In genomic region chr6:160349837-160350236, GRCh38 we compare ENCODE assay signal across 15 cellular contexts. TPM values are rescaled to one million over a fixed set of nuclear protein-coding genes. Genes with fewer than 3 reads are reported as not detected.
DNase-seq lines count a peak whose midpoint lies in the region; ATAC-seq, FAIRE-seq and TF ChIP-seq lines count a peak whose summit lies in the region.
"Had no signal": no experiment of that assay in that cellular context is flagged by ENCODE, and none has a peak within 500 bp of the region (broad histone marks: within the 10 kb centered on the region; RNA-seq: fewer than 3 reads in every experiment).

No MANE protein-coding gene starts in this region.

- no peak for TF ChIP-seq RAD21 in H1 (IDR thresholded peaks at IDR 0.05 in 1 of 2, conservative IDR thresholded peaks at IDR 0.05 in 1 of 2; ENCODE audit: low read depth in 2 of 2, low read length in 2 of 2)

- no peaks in the 10 kb centered on the region for H3K36me3 ChIP-seq in HUES48 (ENCODE audit: control insufficient read depth, insufficient read depth, low read length)
- H3K36me3 ChIP-seq in H1 (ENCODE audit: control insufficient read depth in 2 of 4, insufficient read depth in 4 of 4, low read length in 3 of 4), result no peaks in the 10 kb centered on the region; a peak in 3 of 8 replicates
- H3K36me3 ChIP-seq in lower lobe of right lung, result no peaks in the 10 kb centered on the region
- no peaks in the 10 kb centered on the region for H3K36me3 ChIP-seq in colonic mucosa
- H3K36me3 ChIP-seq: MG63 had no signal

- peaks cover 0 to 7% of the 10 kb centered on the region in 2 donors for H3K4me1 Mint-ChIP-seq in stimulated activated naive B cell treated with anti-CD40 and anti-IgM and Interleukin-4, amounts not matched to agents 10 μg/mL and 1 μg/mL and 100 μg/mL, for 72 hours

- H3K9ac ChIP-seq in HUES48 (ENCODE audit: low read depth, low read length) (no peak overlapping the region), H1 (replicated peaks in 1 of 4; ENCODE audit: extremely low read depth in 1 of 4, low read depth in 3 of 4, low read length in 3 of 4) (no peak overlapping the region), colonic mucosa (ENCODE audit: low read depth in 2 of 2, low read length in 2 of 2) (no peak overlapping the region)
- H3K9ac ChIP-seq: GM23248 had no signal

- H2BK15ac ChIP-seq in H1 (ENCODE audit: low read length), result no peak overlapping the region

- no peak overlapping the region for H4K8ac ChIP-seq in H1 (ENCODE audit: extremely low read depth, insufficient read depth, low read length)

- H3K79me2 ChIP-seq in H1 (ENCODE audit: control insufficient read depth in 1 of 2, insufficient read depth in 2 of 2, low read length in 2 of 2), result no peaks in the 10 kb centered on the region

- H2BK12ac ChIP-seq in H1 (ENCODE audit: low read depth, low read length), result no peak overlapping the region

- no peak overlapping the region for H2BK20ac ChIP-seq in H1 (ENCODE audit: low read length)

- no peak overlapping the region for H4K91ac ChIP-seq in H1 (replicated peaks; ENCODE audit: insufficient read length, low read length)

- H3K18ac ChIP-seq in H1 (ENCODE audit: extremely low read depth, low read length), result no peak overlapping the region

- no peak for FAIRE-seq in H1 (lab: Jason Lieb, UNC)
- FAIRE-seq: GM19239 had no signal

- no peak overlapping the region for H3K14ac ChIP-seq in H1 (ENCODE audit: insufficient read length)

- TF ChIP-seq CTCF in H1 (IDR thresholded peaks at IDR 0.05; ENCODE audit: control extremely low read depth in 1 of 3, insufficient read depth in 1 of 3, low read depth in 1 of 3, low read length in 3 of 3), result no peak
- no peak for TF ChIP-seq CTCF in lower lobe of right lung (IDR thresholded peaks at IDR 0.05)
- no peak for TF ChIP-seq CTCF in colonic mucosa (IDR thresholded peaks at IDR 0.05)

- no peak overlapping the region for H3K27ac ChIP-seq in HUES48 (ENCODE audit: low read depth, low read length)
- H3K27ac ChIP-seq in H1 (ENCODE audit: low read depth, low read length), result no peak overlapping the region
- no peak overlapping the region for H3K27ac ChIP-seq in lower lobe of right lung
- H3K27ac ChIP-seq in colonic mucosa, result no peak overlapping the region
- H3K27ac ChIP-seq: GM23248 had no signal

- intact Hi-C loops in lower lobe of right lung (cut with DNase I) (no loop called here), colonic mucosa (cut with DNase I) (no loop called here)

- H3K27me3 ChIP-seq in HUES48 (ENCODE audit: control insufficient read depth, insufficient read depth, low read length), result peaks cover 51% of the 10 kb centered on the region
- H3K27me3 ChIP-seq in H1 (replicated peaks in 1 of 4; ENCODE audit: control insufficient read depth in 3 of 4, extremely low read depth in 1 of 4, insufficient read depth in 3 of 4, low read length in 3 of 4), result peaks cover 12 to 48% (median 39%) of the 10 kb centered on the region in 4 experiments
- H3K27me3 ChIP-seq in lower lobe of right lung (ENCODE audit: low read depth), result peaks cover 30% of the 10 kb centered on the region
- peaks cover 8% of the 10 kb centered on the region for H3K27me3 ChIP-seq in colonic mucosa

- no peak overlapping the region for H2AFZ ChIP-seq in H1 (ENCODE audit: low read length)
- H2AFZ ChIP-seq: GM23248 had no signal

- H2BK5ac ChIP-seq in H1 (ENCODE audit: low read depth, low read length), result no peak overlapping the region

- no peaks in the 10 kb centered on the region for H3K9me3 Mint-ChIP-seq in stimulated activated naive B cell treated with anti-CD40 and anti-IgM and Interleukin-4, amounts not matched to agents 10 μg/mL and 1 μg/mL and 100 μg/mL, for 72 hours

- H3K4me3 Mint-ChIP-seq in stimulated activated naive B cell treated with anti-CD40 and anti-IgM and Interleukin-4, amounts not matched to agents 10 μg/mL and 1 μg/mL and 100 μg/mL, for 72 hours, result no peak overlapping the region

- peaks cover 11% of the 10 kb centered on the region for H3K4me1 ChIP-seq in HUES48 (ENCODE audit: control insufficient read depth, insufficient read depth, low read length)
- peaks cover 0 to 7% (median 3%) of the 10 kb centered on the region in 4 experiments; a peak in 5 of 7 replicates for H3K4me1 ChIP-seq in H1 (replicated peaks in 1 of 4; ENCODE audit: control insufficient read depth in 3 of 4, insufficient read depth in 4 of 4, low read length in 3 of 4)
- H3K4me1 ChIP-seq in lower lobe of right lung, result no peaks in the 10 kb centered on the region
- no peaks in the 10 kb centered on the region for H3K4me1 ChIP-seq in colonic mucosa

- H2AK5ac ChIP-seq in H1 (ENCODE audit: low read depth, low read length), result no peak overlapping the region

- H2BK120ac ChIP-seq in H1 (replicated peaks; ENCODE audit: low read depth, low read length), result no peak overlapping the region

- no peak overlapping the region for H3K23ac ChIP-seq in H1 (ENCODE audit: insufficient read length)

- H3K23me2 ChIP-seq in H1 (ENCODE audit: low read depth, low read length), result peaks cover 16% of the 10 kb centered on the region

- H3K4me3 ChIP-seq in HUES48 (ENCODE audit: low read depth, low read length), result peak overlapping the region; percentile 58
- peak overlapping the region in 1 of 4 experiments; percentile 65; a peak in 3 of 8 replicates for H3K4me3 ChIP-seq in H1 (ENCODE audit: extremely low read depth in 1 of 4, insufficient read depth in 2 of 4, low read depth in 3 of 4, low read length in 4 of 4)
- peak overlapping the region; percentile 57 for H3K4me3 ChIP-seq in lower lobe of right lung
- no peak overlapping the region for H3K4me3 ChIP-seq in colonic mucosa
- H3K4me3 ChIP-seq: MG63 had no signal

- ATAC-seq in lower lobe of right lung, result peak in 1 of 2 donors; percentile 28
- no peak for ATAC-seq in stimulated activated naive B cell treated with anti-CD40 and anti-IgM and Interleukin-4, amounts not matched to agents 10 μg/mL and 1 μg/mL and 100 μg/mL, for 72 hours (replicated peaks)
- ATAC-seq: SK-N-SH treated with all-trans-retinoic acid at 6 μM for 48 hours had no signal

- no peak for TF ChIP-seq EP300 in H1 (IDR thresholded peaks at IDR 0.05; ENCODE audit: borderline replicate concordance in 1 of 2, low read depth in 2 of 2, low read length in 2 of 2)

- peaks cover 43 to 58% of the 10 kb centered on the region in 2 donors for H3K27me3 Mint-ChIP-seq in stimulated activated naive B cell treated with anti-CD40 and anti-IgM and Interleukin-4, amounts not matched to agents 10 μg/mL and 1 μg/mL and 100 μg/mL, for 72 hours

- no peak for TF ChIP-seq POLR2A in H1 (IDR thresholded peaks at IDR 0.05; ENCODE audit: control extremely low read depth in 1 of 2, low read depth in 2 of 2, low read length in 2 of 2)

- POLR2A ChIA-PET in H1 (lab: Charles Lee; ENCODE audit: partially characterized antibody), result no interaction called here

- H3K56ac ChIP-seq in H1 (replicated peaks; ENCODE audit: insufficient read length, low read depth, low read length), result no peak overlapping the region

- DNase-seq in H1 (ENCODE audit: low read depth in 1 of 2, low spot score in 2 of 2) (no peak), lower lobe of right lung (no peak), T-helper 2 cell (no peak), NOMO-1 treated with DMSO at 0.1 percent for 48 hours (lab: John Stamatoyannopoulos, UW; ENCODE audit: unreplicated experiment) (no peak), SHP77 (lab: John Stamatoyannopoulos, UW) (no peak), colonic mucosa (no peak)
- no peak for DNase-seq in stimulated activated naive B cell treated with anti-CD40 and anti-IgM and Interleukin-4, amounts not matched to agents 10 μg/mL and 1 μg/mL and 100 μg/mL, for 72 hours
- DNase-seq: AML-193, anterior cingulate cortex, GM23248, MG63, NCI-H2171 treated with DMSO at 0.1 percent for 48 hours had no signal

- H4K5ac ChIP-seq in H1 (ENCODE audit: insufficient read length, low read depth, low read length), result no peak overlapping the region

- 83% methylated on average over 10 of the region's 10 CpGs; no CpG with 5 or more reads in 1 of the 2 experiments for WGBS in H1 (ENCODE audit: extremely low coverage in 1 of 2, insufficient coverage in 1 of 2, insufficient read length in 1 of 2, insufficient replicate concordance in 2 of 2, low coverage in 1 of 2, low lambda C conversion rate in 2 of 2, missing lambda C conversion rate in 1 of 2), 2 experiments

- CTCF ChIA-PET in H1 (lab: Charles Lee; ENCODE audit: partially characterized antibody), result interaction anchor here (0.6 to 1.6 kb wide), 2 partner anchors 21 to 106 kb away, joined by 3 to 6 read pairs; no protein-coding TSS in a partner anchor

- no peaks in the 10 kb centered on the region for H3K79me1 ChIP-seq in H1 (ENCODE audit: low read depth, low read length)

- H3K4ac ChIP-seq in H1 (replicated peaks; ENCODE audit: insufficient read length, low read depth, low read length), result no peak overlapping the region

- H3K36me3 Mint-ChIP-seq in stimulated activated naive B cell treated with anti-CD40 and anti-IgM and Interleukin-4, amounts not matched to agents 10 μg/mL and 1 μg/mL and 100 μg/mL, for 72 hours, result no peaks in the 10 kb centered on the region

- H3K9me3 ChIP-seq in HUES48 (ENCODE audit: control insufficient read depth, insufficient read depth, low read length) (no peaks in the 10 kb centered on the region), H1 (ENCODE audit: insufficient read depth in 2 of 2, low read depth in 1 of 2, low read length in 1 of 2) (no peaks in the 10 kb centered on the region), lower lobe of right lung (no peaks in the 10 kb centered on the region), colonic mucosa (no peaks in the 10 kb centered on the region)
- H3K9me3 ChIP-seq: MG63 had no signal

- peak overlapping the region; percentile 9 for H3K27ac Mint-ChIP-seq in stimulated activated naive B cell treated with anti-CD40 and anti-IgM and Interleukin-4, amounts not matched to agents 10 μg/mL and 1 μg/mL and 100 μg/mL, for 72 hours

- peak overlapping the region; percentile 89 to 96; a peak in 1 of 4 replicates for H3K4me2 ChIP-seq in H1 (ENCODE audit: insufficient read depth in 1 of 2, low read depth in 2 of 2, low read length in 2 of 2)

- peaks cover 0 to 1% of the 10 kb centered on the region in 2 experiments for H4K20me1 ChIP-seq in H1 (replicated peaks in 1 of 2; ENCODE audit: control insufficient read depth in 1 of 2, insufficient read depth in 2 of 2, low read length in 2 of 2)

TF ChIP-seq in H1, 55 proteins besides CTCF, POLR2A, EP300 and RAD21 (continues in another document):
- TF ChIP-seq ZNF274 (IDR thresholded peaks at IDR 0.05; ENCODE audit: borderline replicate concordance, extremely low read depth, low read length) (no peak), SAP30 (IDR thresholded peaks at IDR 0.05; ENCODE audit: insufficient read depth, insufficient replicate concordance, low read length) (no peak)

RNA-seq across cellular contexts. Expression of gene SLC22A3, which starts 1.7 kb away (rescaled TPM):
- 2.7 and 2.9 TPM in 2 replicates for total RNA-seq in H1 (2021; fragmentation: NEBNext Ultra II Directional; extraction: Animal tissue kit (Norgen Biotek cat#: 25700))
- 0.77 and 1.0 TPM in 2 replicates for polyA plus RNA-seq in H1 (2011; rRNA removed)
- polyA plus RNA-seq in H1 (2011; cell fraction: cytosol; rRNA removed), result 1.2 TPM
- polyA plus RNA-seq in H1 (2011; cell fraction: nucleus; rRNA removed), result 2.1 TPM
- 0.92 to 2.1 TPM (median 1.2 TPM) in 4 replicates for polyA plus RNA-seq in H1 (2012, experiment 1 of 2)
- polyA plus RNA-seq in H1 (2012, experiment 2 of 2), result 0.28 TPM
- polyA plus RNA-seq in H1 (2013, experiment 1 of 2), result 1.2 TPM
- polyA plus RNA-seq in H1 (2013, experiment 2 of 2), result 1.6 TPM
- 3.2 and 3.9 TPM in 2 replicates for polyA minus RNA-seq in H1 (2011; rRNA and poly(A)+ RNA removed)
- polyA minus RNA-seq in H1 (2011; cell fraction: cytosol; rRNA and poly(A)+ RNA removed), result 2.3 TPM
- polyA minus RNA-seq in H1 (2011; cell fraction: nucleus; rRNA and poly(A)+ RNA removed), result 2.3 TPM
- 37.7 TPM for total RNA-seq in lower lobe of right lung
- total RNA-seq in colonic mucosa, result 1 to 10 TPM; 2.1 to 2.5 TPM
- total RNA-seq: GM23248 had no signal
- polyA plus RNA-seq: GM23248 had no signal
